Comparison of ENCODE assay signal across 8 cellular contexts in genomic region chr14:92747701-92748258, GRCh38. TPM values are rescaled to one million over a fixed set of nuclear protein-coding genes. Genes with fewer than 3 reads are reported as not detected.
DNase-seq lines count a peak whose midpoint lies in the region; ATAC-seq and TF ChIP-seq lines count a peak whose summit lies in the region.

No MANE protein-coding gene starts in this region.

- 1 to 5% methylated on average over 12 to 14 of the region's 16 CpGs for WGBS in esophagus squamous epithelium, 2 donors

- H3K27me3 ChIP-seq in cardiac muscle cell (no peaks in the 10 kb centered on the region), SJSA1 (replicated peaks) (no peaks in the 10 kb centered on the region), esophagus squamous epithelium (no peaks in the 10 kb centered on the region), neural cell (ENCODE audit: insufficient read depth, low read depth, low read length) (no peaks in the 10 kb centered on the region)

- H3K4me1 ChIP-seq in cardiac muscle cell (ENCODE audit: low read depth) (peaks cover 11% of the 10 kb centered on the region), SJSA1 (replicated peaks) (peaks cover 6% of the 10 kb centered on the region), esophagus squamous epithelium (peaks cover 0 to 17% (median 10%) of the 10 kb centered on the region in 3 donors)

- no peaks in the 10 kb centered on the region for H3K9me3 ChIP-seq in cardiac muscle cell (ENCODE audit: low read depth)
- no peaks in the 10 kb centered on the region for H3K9me3 ChIP-seq in SJSA1 (replicated peaks)
- peaks cover 0 to 3% (median 0%) of the 10 kb centered on the region in 3 donors for H3K9me3 ChIP-seq in esophagus squamous epithelium
- no peaks in the 10 kb centered on the region for H3K9me3 ChIP-seq in neural cell (ENCODE audit: low read length)

- peak overlapping the region; percentile 96 for H3K27ac ChIP-seq in cardiac muscle cell
- H3K27ac ChIP-seq in SJSA1: peak overlapping the region; percentile 78
- peak overlapping the region; percentile 77 to 92 (median 86) for H3K27ac ChIP-seq in esophagus squamous epithelium
- no peak overlapping the region for H3K27ac ChIP-seq in neural cell (ENCODE audit: low read length)

- TF ChIP-seq CTCF in cardiac muscle cell (IDR thresholded peaks at IDR 0.05; ENCODE audit: low read depth, low read length) (no peak), esophagus squamous epithelium (IDR thresholded peaks at IDR 0.05) (no peak), neural cell (IDR thresholded peaks at IDR 0.05; ENCODE audit: poor library complexity, severe bottlenecking) (no peak)

- H3K9ac ChIP-seq in neural cell (ENCODE audit: low read length): peak overlapping the region; percentile 61

- no peak for ATAC-seq in GM19455 (IDR thresholded peaks at IDR 0.05; ENCODE audit: unreplicated experiment)

- H3F3A ChIP-seq in neural cell (ENCODE audit: insufficient read depth, low read length, poor library complexity, severe bottlenecking): no peaks in the 10 kb centered on the region

- no peaks in the 10 kb centered on the region for H4K20me1 ChIP-seq in neural cell (ENCODE audit: insufficient read depth)

- H3K4me2 ChIP-seq in neural cell (ENCODE audit: low read length): peak overlapping the region; percentile 59

- TF ChIP-seq RAD21 in neural cell (conservative IDR thresholded peaks at IDR 0.05): no peak

- intact Hi-C loops in cardiac septum (cut with DNase I): loop anchor here (5.0 kb wide), 1 partner anchor 35 kb away; no protein-coding TSS in a partner anchor
- intact Hi-C loops in esophagus squamous epithelium (cut with DNase I): no loop called here

- H3K79me2 ChIP-seq in neural cell (replicated peaks; ENCODE audit: insufficient read depth, low read length): no peaks in the 10 kb centered on the region

- TF ChIP-seq POLR2A in esophagus squamous epithelium (IDR thresholded peaks at IDR 0.05): no peak

- no peaks in the 10 kb centered on the region for H3K36me3 ChIP-seq in cardiac muscle cell
- no peaks in the 10 kb centered on the region for H3K36me3 ChIP-seq in SJSA1
- peaks cover 0 to 6% (median 0%) of the 10 kb centered on the region in 3 donors for H3K36me3 ChIP-seq in esophagus squamous epithelium
- no peaks in the 10 kb centered on the region for H3K36me3 ChIP-seq in neural cell (ENCODE audit: insufficient read depth, low read length)

- H3K9me2 ChIP-seq in neural cell (ENCODE audit: insufficient read depth, low read length): no peaks in the 10 kb centered on the region

- DNase-seq in cardiac muscle cell (ENCODE audit: low read depth in 1 of 2, low spot score in 1 of 2) (peak in 1 of 2 donors; percentile 37), cardiac septum (ENCODE audit: low spot score) (no peak), SJSA1 (ENCODE audit: low read depth in 1 of 2, low spot score in 2 of 2) (peak in 1 of 2 experiments; percentile 59), esophagus squamous epithelium (lab: John Stamatoyannopoulos, UW) (no peak)
- no peak for DNase-seq in activated CD4-positive, alpha-beta T cell treated with anti-CD3 and anti-CD28 coated beads, Interleukin-2, amount 50 U/mL, for 48 hours
- DNase-seq in stimulated activated CD4-positive, alpha-beta T cell treated with anti-CD3 and anti-CD28 coated beads, Interleukin-4, amount 100 ng/mL, for 1 hour: no peak

- H3K4me3 ChIP-seq in cardiac muscle cell (peak overlapping the region; percentile 78), SJSA1 (peak overlapping the region; percentile 56), esophagus squamous epithelium (peak overlapping the region; percentile 68 to 91 (median 72)), neural cell (ENCODE audit: low read length) (peak overlapping the region; percentile 85)

- H2AFZ ChIP-seq in neural cell (ENCODE audit: low read depth, low read length): peak overlapping the region; percentile 75

- no peak for TF ChIP-seq EP300 in neural cell (conservative IDR thresholded peaks at IDR 0.05; ENCODE audit: poor library complexity, severe bottlenecking)

TF ChIP-seq in neural cell, 6 proteins besides CTCF, POLR2A, EP300 and RAD21:
- TF ChIP-seq MXI1 (conservative IDR thresholded peaks at IDR 0.05; ENCODE audit: poor library complexity, severe bottlenecking): no peak
- no peak for TF ChIP-seq SMC3 (conservative IDR thresholded peaks at IDR 0.05; ENCODE audit: poor library complexity)
- TF ChIP-seq REST (IDR thresholded peaks at IDR 0.05; ENCODE audit: borderline replicate concordance): no peak
- TF ChIP-seq EZH2 (IDR thresholded peaks at IDR 0.05; ENCODE audit: borderline replicate concordance, insufficient read depth, low read length, poor library complexity, severe bottlenecking): no peak
- TF ChIP-seq POLR2AphosphoS5 (IDR thresholded peaks at IDR 0.05): no peak
- TF ChIP-seq TAF1 (IDR thresholded peaks at IDR 0.05; ENCODE audit: low read depth): no peak
TF ChIP-seq in neural cell: peak in this region for 0.

RNA-seq across cellular contexts. Expression of gene LGMN, which starts 0.6 kb away (rescaled TPM):
- 243 and 244 TPM in 2 replicates for total RNA-seq in cardiac muscle cell
- 205 and 275 TPM in 2 replicates for polyA plus RNA-seq in cardiac muscle cell
- 81.8 TPM for total RNA-seq in cardiac septum
- total RNA-seq in SJSA1 (2014; rRNA removed; shearing (Covaris generic)): 136 and 156 TPM in 2 replicates
- total RNA-seq in esophagus squamous epithelium: 100 to 1,000 TPM in 1 of 4 donors, 10 to 100 TPM in 3; 42.6 to 107 (median 70.8) TPM
- polyA plus RNA-seq in neural cell: 48.0 and 64.0 TPM in 2 replicates
- polyA minus RNA-seq in neural cell: 23.9 and 30.3 TPM in 2 replicates

RNA-seq across cellular contexts. Expression of gene GOLGA5, which starts 46.3 kb away (rescaled TPM):
- total RNA-seq in cardiac muscle cell: 21.8 and 22.4 TPM in 2 replicates
- 32.4 and 32.5 TPM in 2 replicates for polyA plus RNA-seq in cardiac muscle cell
- total RNA-seq in cardiac septum: 24.2 TPM
- 22.7 and 32.7 TPM in 2 replicates for total RNA-seq in SJSA1 (2014; rRNA removed; shearing (Covaris generic))
- total RNA-seq in esophagus squamous epithelium: 10 to 100 TPM; 23.2 to 37.2 (median 31.7) TPM
- 34.6 and 35.7 TPM in 2 replicates for polyA plus RNA-seq in neural cell
- 48.2 and 52.8 TPM in 2 replicates for polyA minus RNA-seq in neural cell
